ENCODE assay signal across 23 cellular contexts in the genomic region with DNA sequence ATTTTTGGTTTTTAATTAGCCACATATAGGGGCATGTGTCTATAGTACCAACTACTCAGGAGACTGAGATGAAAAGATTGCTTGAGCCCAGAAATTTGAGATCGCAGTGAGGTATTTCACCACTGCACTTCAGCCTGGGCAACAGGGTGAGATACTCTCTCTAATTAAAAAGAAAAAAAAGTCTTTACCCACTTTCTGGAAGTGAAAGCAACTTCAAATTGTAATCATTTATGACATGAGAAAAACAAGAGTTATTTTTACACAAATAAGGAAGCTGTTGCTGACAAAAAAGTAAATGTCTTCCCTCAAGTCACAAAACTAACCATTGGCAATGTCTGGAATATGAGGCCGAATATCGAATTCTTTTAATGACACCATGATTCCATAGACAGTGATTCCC.
A peak's percentile ranks its signal among the peaks of the same experiment; 100 is the strongest.
DNase-seq lines count a peak whose midpoint lies in the region; TF ChIP-seq lines count a peak whose summit lies in the region.
"Had no signal": no experiment of that assay in that cellular context is flagged by ENCODE, and none has a peak within 500 bp of the region (broad histone marks: within the 10 kb centered on the region; RNA-seq: fewer than 3 reads in every experiment).

No MANE protein-coding gene starts in this region.

- H3K27ac Mint-ChIP-seq in CD14-positive monocyte, result peak overlapping the region; percentile 53 to 90 (median 79)
- no peak overlapping the region for H3K27ac Mint-ChIP-seq in type B pancreatic cell
- H3K27ac Mint-ChIP-seq: CD4-positive, CD25-positive, alpha-beta regulatory T cell; T-helper 1 cell treated with Interleukin-12 subunit alpha and Interleukin-12 subunit beta and Interleukin-4 antibody, amounts not matched to agents 30 μg/mL and 1 μg/mL, for 36 hours had no signal

- DNase-seq in CD14-positive monocyte (ENCODE audit: low spot score), result no peak
- DNase-seq in MM.1S, result no peak
- no peak for DNase-seq in SK-N-MC (ENCODE audit: low read depth, low spot score)
- no peak for DNase-seq in type B pancreatic cell (ENCODE audit: extremely low spot score, unreplicated experiment)
- DNase-seq in erythroblast (lab: John Stamatoyannopoulos, UW), result no peak
- DNase-seq in OCI-LY7 (ENCODE audit: low spot score), result no peak
- no peak for DNase-seq in uterus
- DNase-seq: ACHN; CD4-positive, CD25-positive, alpha-beta regulatory T cell; COR-L47; GOT3; HCEC 1CT; NCI-H1092; NCI-H1436; NCI-H187 treated with DMSO at 0.1 percent for 48 hours; NCI-H510A treated with DMSO at 0.1 percent for 48 hours; NCI-H748 treated with DMSO at 0.1 percent for 48 hours; PC-3; Right ventricle myocardium superior had no signal

- H3K9ac ChIP-seq in MM.1S (ENCODE audit: low read length), result no peak overlapping the region
- no peak overlapping the region for H3K9ac ChIP-seq in SK-N-MC (ENCODE audit: insufficient read length)

- peak overlapping the region; percentile 95; the same call in 1 of the 2 replicates for H3K27ac ChIP-seq in MM.1S (ENCODE audit: low read length)
- H3K27ac ChIP-seq in SK-N-MC, result peak overlapping the region; percentile 66; the same call in 1 of the 2 replicates
- H3K27ac ChIP-seq in OCI-LY7 (ENCODE audit: low read depth, low read length, poor library complexity, severe bottlenecking), result no peak overlapping the region
- H3K27ac ChIP-seq in uterus, result no peak overlapping the region
- H3K27ac ChIP-seq: HL-60 had no signal

- H3K9me3 Mint-ChIP-seq in CD14-positive monocyte (peaks cover 0 to 8% (median 6%) of the 10 kb centered on the region in 7 donors), type B pancreatic cell (peaks cover 6% of the 10 kb centered on the region)
- H3K9me3 Mint-ChIP-seq: T-helper 1 cell treated with Interleukin-12 subunit alpha and Interleukin-12 subunit beta and Interleukin-4 antibody, amounts not matched to agents 30 μg/mL and 1 μg/mL, for 36 hours had no signal

- H3K4me1 ChIP-seq in MM.1S (ENCODE audit: low read length) (peaks cover 52% of the 10 kb centered on the region), OCI-LY7 (ENCODE audit: insufficient read depth, low read length, poor library complexity, severe bottlenecking) (peaks cover 36% of the 10 kb centered on the region), uterus (no peaks in the 10 kb centered on the region)

- H3K4me3 Mint-ChIP-seq in CD14-positive monocyte, result peak overlapping the region in 1 of 2 donors; percentile 56
- H3K4me3 Mint-ChIP-seq in type B pancreatic cell, result no peak overlapping the region
- H3K4me3 Mint-ChIP-seq: CD4-positive, CD25-positive, alpha-beta regulatory T cell; T-helper 1 cell treated with Interleukin-12 subunit alpha and Interleukin-12 subunit beta and Interleukin-4 antibody, amounts not matched to agents 30 μg/mL and 1 μg/mL, for 36 hours had no signal

- no peaks in the 10 kb centered on the region for H3K79me2 ChIP-seq in MM.1S (ENCODE audit: low read length)
- no peaks in the 10 kb centered on the region for H3K79me2 ChIP-seq in OCI-LY7 (ENCODE audit: insufficient read depth, low read depth, low read length)

- POLR2A ChIA-PET in OCI-LY7 (lab: Charles Lee), result interaction anchor here (0.5 to 1.1 kb wide), 2 partner anchors 11 to 289 kb away, joined by 3 to 4 read pairs; no protein-coding TSS in a partner anchor

- H3K4me3 ChIP-seq in MM.1S (ENCODE audit: low read length) (no peak overlapping the region), SK-N-MC (peak overlapping the region; percentile 37; the same call in 1 of the 2 replicates), OCI-LY7 (ENCODE audit: low read depth, low read length, poor library complexity, severe bottlenecking) (no peak overlapping the region), uterus (no peak overlapping the region)
- H3K4me3 ChIP-seq: GM12878, K562 had no signal

- H3K36me3 Mint-ChIP-seq in CD14-positive monocyte (no peaks in the 10 kb centered on the region), type B pancreatic cell (no peaks in the 10 kb centered on the region)
- H3K36me3 Mint-ChIP-seq: CD4-positive, CD25-positive, alpha-beta regulatory T cell had no signal

- BruUV-seq in OCI-LY7 (replicated peaks; lab: Mats Ljungman, UMichigan), result no TSS peak

- peaks cover 58% of the 10 kb centered on the region for H3K4me1 Mint-ChIP-seq in CD14-positive monocyte
- peaks cover 3% of the 10 kb centered on the region for H3K4me1 Mint-ChIP-seq in type B pancreatic cell (ENCODE audit: unreplicated experiment)
- H3K4me1 Mint-ChIP-seq: CD4-positive, CD25-positive, alpha-beta regulatory T cell had no signal

- peaks cover 39% of the 10 kb centered on the region for H3F3A ChIP-seq in MM.1S (ENCODE audit: insufficient read depth, low read length)

- no peak overlapping the region for H2AFZ ChIP-seq in MM.1S (ENCODE audit: low read length)
- H2AFZ ChIP-seq in OCI-LY7 (ENCODE audit: low read length), result no peak overlapping the region

- peak overlapping the region; percentile 58; the same call in 1 of the 2 replicates for H3K4me2 ChIP-seq in MM.1S (ENCODE audit: low read depth, low read length)
- H3K4me2 ChIP-seq in OCI-LY7 (ENCODE audit: low read length), result no peak overlapping the region

- H3K27me3 ChIP-seq in MM.1S (replicated peaks; ENCODE audit: insufficient read depth, low read length) (no peaks in the 10 kb centered on the region), uterus (no peaks in the 10 kb centered on the region)

- no peak for TF ChIP-seq POLR2A in erythroblast (IDR thresholded peaks at IDR 0.05; ENCODE audit: low read length)
- no peak for TF ChIP-seq POLR2A in uterus (IDR thresholded peaks at IDR 0.05)

- intact Hi-C loops in CD14-positive monocyte (cut with micrococcal nuclease), result no loop called here
- intact Hi-C loops in OCI-LY7 (cut with micrococcal nuclease; ENCODE audit: unreplicated experiment), result no loop called here
- intact Hi-C loops in uterus (cut with DNase I; ENCODE audit: low total_unique reads), result no loop called here

- no peaks in the 10 kb centered on the region for H3K27me3 Mint-ChIP-seq in CD14-positive monocyte (ENCODE audit: low read depth in 3 of 3)
- H3K27me3 Mint-ChIP-seq in type B pancreatic cell, result peaks cover 39% of the 10 kb centered on the region

- H3K9me2 ChIP-seq in MM.1S (replicated peaks; ENCODE audit: insufficient read depth, low read length), result no peaks in the 10 kb centered on the region
- no peaks in the 10 kb centered on the region for H3K9me2 ChIP-seq in OCI-LY7 (ENCODE audit: insufficient read depth, low read length)

- H4K20me1 ChIP-seq in MM.1S (ENCODE audit: insufficient read depth, low read length) (no peaks in the 10 kb centered on the region), OCI-LY7 (ENCODE audit: insufficient read depth, low read length) (no peaks in the 10 kb centered on the region)

- TF ChIP-seq CTCF in CD14-positive monocyte (IDR thresholded peaks at IDR 0.05), result no peak
- TF ChIP-seq CTCF in MM.1S (IDR thresholded peaks at IDR 0.05; ENCODE audit: low read length), result no peak
- TF ChIP-seq CTCF in type B pancreatic cell (conservative IDR thresholded peaks at IDR 0.05), result no peak
- no peak for TF ChIP-seq CTCF in OCI-LY7 (conservative IDR thresholded peaks at IDR 0.05; ENCODE audit: low read length)
- TF ChIP-seq CTCF in uterus (IDR thresholded peaks at IDR 0.05), result no peak

- no peaks in the 10 kb centered on the region for H3K36me3 ChIP-seq in MM.1S (replicated peaks; ENCODE audit: insufficient read depth, low read length)
- no peaks in the 10 kb centered on the region for H3K36me3 ChIP-seq in SK-N-MC (ENCODE audit: insufficient read depth, low read length)
- H3K36me3 ChIP-seq in OCI-LY7 (ENCODE audit: insufficient read depth, low read length), result no peaks in the 10 kb centered on the region
- no peaks in the 10 kb centered on the region for H3K36me3 ChIP-seq in uterus

- CTCF ChIA-PET in OCI-LY7 (lab: Charles Lee; ENCODE audit: unreplicated experiment), result no interaction called here

- H3K9me3 ChIP-seq in MM.1S (replicated peaks; ENCODE audit: insufficient read depth, low read length) (no peaks in the 10 kb centered on the region), SK-N-MC (ENCODE audit: low read depth, low read length) (no peaks in the 10 kb centered on the region), OCI-LY7 (ENCODE audit: low read length) (no peaks in the 10 kb centered on the region), uterus (no peaks in the 10 kb centered on the region)

Comparison
In these comparisons a context has a peak if more than half of its experiments do, and no peak if none do; other contexts are left out.
1. H3K27ac ChIP-seq: peak in MM.1S (single experiment) and SK-N-MC (single experiment); none in OCI-LY7 (single experiment) and uterus (0 of 2).